ENCODE assay signal across 14 cellular contexts in the genomic region with DNA sequence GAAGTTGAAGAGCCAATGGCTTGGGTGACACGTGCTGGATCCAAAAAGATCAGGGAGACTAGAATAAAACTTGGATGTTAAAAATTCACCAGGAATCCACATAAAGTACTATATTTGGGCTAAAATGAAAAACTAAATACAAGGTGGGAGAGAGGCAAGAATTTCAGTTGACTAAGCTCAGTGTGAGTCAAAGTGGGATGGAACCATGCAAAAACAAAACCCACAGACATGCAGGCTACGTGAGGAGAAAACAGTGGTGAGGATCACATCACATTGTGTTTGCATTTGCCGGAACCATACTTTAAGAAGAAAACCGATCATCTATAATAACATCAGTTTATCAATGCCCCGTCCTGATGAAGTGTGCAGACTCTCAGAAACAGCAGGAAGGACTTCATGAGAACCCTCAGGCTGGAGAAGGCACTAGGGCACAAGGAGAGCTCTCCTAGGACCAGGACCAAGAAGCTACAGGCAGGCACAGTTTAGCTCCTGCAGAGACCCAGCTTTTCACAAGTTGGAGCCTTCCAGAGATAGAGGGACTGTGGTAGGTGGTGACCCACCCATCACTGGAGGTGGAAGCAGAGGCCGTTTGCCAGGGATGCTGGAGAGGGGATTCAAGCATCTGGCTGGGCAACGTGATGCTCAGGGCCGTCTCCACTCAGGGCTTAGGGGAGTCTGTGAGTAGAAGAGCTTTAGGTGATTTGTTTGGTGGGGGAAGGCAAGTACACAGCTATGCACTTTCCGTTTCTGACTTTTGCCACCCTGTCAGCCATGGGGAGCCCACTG. TPM values are rescaled to one million over a fixed set of nuclear protein-coding genes. Genes with fewer than 3 reads are reported as not detected.
DNase-seq lines count a peak whose midpoint lies in the region; ATAC-seq and TF ChIP-seq lines count a peak whose summit lies in the region.
"Had no signal": no experiment of that assay in that cellular context is flagged by ENCODE, and none has a peak within 500 bp of the region (broad histone marks: within the 10 kb centered on the region; RNA-seq: fewer than 3 reads in every experiment).

No MANE protein-coding gene starts in this region.

- H3K4me1 ChIP-seq in ascending aorta = peaks cover 10 to 38% of the 10 kb centered on the region in 2 donors
- peaks cover 9 to 63% of the 10 kb centered on the region in 2 donors for H3K4me1 ChIP-seq in thoracic aorta (ENCODE audit: control insufficient read depth in 1 of 2, low read depth in 2 of 2)

- H3K4me3 Mint-ChIP-seq in activated T-cell treated with anti-CD3 and anti-CD28 coated beads, Interleukin-2, amount 50 U/mL, for 24 hours = no peak overlapping the region

- H3K36me3 Mint-ChIP-seq in activated T-cell treated with anti-CD3 and anti-CD28 coated beads, Interleukin-2, amount 50 U/mL, for 24 hours (ENCODE audit: low read depth) = no peaks in the 10 kb centered on the region

- H3K27me3 Mint-ChIP-seq in activated T-cell treated with anti-CD3 and anti-CD28 coated beads, Interleukin-2, amount 50 U/mL, for 24 hours = peaks cover 38% of the 10 kb centered on the region

- H3K27ac ChIP-seq in ascending aorta = peak overlapping the region; percentile 75 to 85
- peak overlapping the region; percentile 74 to 91 for H3K27ac ChIP-seq in thoracic aorta

- H3K4me3 ChIP-seq in ascending aorta (no peak overlapping the region), thoracic aorta (no peak overlapping the region)

- ATAC-seq in HG02884 (IDR thresholded peaks at IDR 0.05; ENCODE audit: unreplicated experiment) (peak; percentile 69), thoracic aorta (ENCODE audit: insufficient number of reproducible peaks, low FRiP score, low read depth) (no peak), GM21367 (IDR thresholded peaks at IDR 0.05; ENCODE audit: unreplicated experiment) (no peak), Right ventricle myocardium superior (ENCODE audit: poor library complexity) (no peak)

- intact Hi-C loops in ascending aorta (cut with DNase I) = loop anchor here (5.0 kb wide), 1 partner anchor 39 kb away; no protein-coding TSS in a partner anchor
- intact Hi-C loops in Right ventricle myocardium superior (cut with DNase I) = no loop called here

- H3K36me3 ChIP-seq in ascending aorta (no peaks in the 10 kb centered on the region), thoracic aorta (no peaks in the 10 kb centered on the region)

- no peak for DNase-seq in activated T-cell treated with anti-CD3 and anti-CD28 coated beads, Interleukin-2, amount 50 U/mL, for 24 hours
- no peak for DNase-seq in activated T-cell treated with anti-CD3 and anti-CD28 coated beads, Interleukin-2, amount 50 U/mL, for 48 hours
- no peak for DNase-seq in ascending aorta (ENCODE audit: low spot score in 2 of 2)
- no peak for DNase-seq in thoracic aorta (ENCODE audit: low spot score)
- no peak for DNase-seq in Right ventricle myocardium superior
- no peak for DNase-seq in DMS 273 treated with DMSO at 0.1 percent for 48 hours (lab: John Stamatoyannopoulos, UW)
- DNase-seq: amniotic stem cell; effector memory CD4-positive, alpha-beta T cell; NCI-H1930 had no signal

- H3K27ac Mint-ChIP-seq in activated T-cell treated with anti-CD3 and anti-CD28 coated beads, Interleukin-2, amount 50 U/mL, for 24 hours = peak overlapping the region; percentile 13

- H3K9me3 ChIP-seq in ascending aorta (no peaks in the 10 kb centered on the region), thoracic aorta (no peaks in the 10 kb centered on the region)

- no peaks in the 10 kb centered on the region for H3K9me3 Mint-ChIP-seq in activated T-cell treated with anti-CD3 and anti-CD28 coated beads, Interleukin-2, amount 50 U/mL, for 24 hours

- TF ChIP-seq CTCF in ascending aorta (IDR thresholded peaks at IDR 0.05) = no peak
- no peak for TF ChIP-seq CTCF in thoracic aorta (IDR thresholded peaks at IDR 0.05)

- no peaks in the 10 kb centered on the region for H3K27me3 ChIP-seq in ascending aorta
- H3K27me3 ChIP-seq in thoracic aorta (replicated peaks; ENCODE audit: insufficient read depth) = no peaks in the 10 kb centered on the region

- peaks cover 18% of the 10 kb centered on the region for H3K4me1 Mint-ChIP-seq in activated T-cell treated with anti-CD3 and anti-CD28 coated beads, Interleukin-2, amount 50 U/mL, for 24 hours (ENCODE audit: low read depth)

RNA-seq across cellular contexts. Expression of a gene that starts 29.0 kb away (rescaled TPM):
- not detected for total RNA-seq in ascending aorta
- total RNA-seq in thoracic aorta = under 1 TPM; 0.27 to 0.92 TPM
- 0.70 TPM for total RNA-seq in Right ventricle myocardium superior
- total RNA-seq: activated CD8-positive, alpha-beta memory T cell treated with anti-CD3 and anti-CD28 coated beads for 36 hours; osteocyte; T-helper 1 cell treated with Interleukin-12 subunit alpha and Interleukin-12 subunit beta and Interleukin-4 antibody, amounts not matched to agents 30 ng/mL and 1 ng/mL, for 36 hours had no signal
